ENCODE assay signal across 20 cellular contexts in genomic region chr4:108144451-108144850, GRCh38. TPM values are rescaled to one million over a fixed set of nuclear protein-coding genes. Genes with fewer than 3 reads are reported as not detected.
DNase-seq lines count a peak whose midpoint lies in the region; ATAC-seq, FAIRE-seq and TF ChIP-seq lines count a peak whose summit lies in the region.
"Had no signal": no experiment of that assay in that cellular context is flagged by ENCODE, and none has a peak within 500 bp of the region (broad histone marks: within the 10 kb centered on the region; RNA-seq: fewer than 3 reads in every experiment).

No MANE protein-coding gene starts in this region.

- DNase-seq in GM23338 (ENCODE audit: low spot score) (no peak), erythroblast (lab: John Stamatoyannopoulos, UW) (peak; percentile 4 to 7), pancreas (no peak), GM03348 (ENCODE audit: low spot score) (no peak), OCI-M2 (lab: John Stamatoyannopoulos, UW; ENCODE audit: unreplicated experiment) (no peak)
- peak; percentile 66 for DNase-seq in activated CD4-positive, alpha-beta memory T cell treated with anti-CD3 and anti-CD28 coated beads for 36 hours
- DNase-seq: amniotic stem cell, colonic mucosa, H7, KBM-7, kidney, midbrain, NCI-H1436 treated with DMSO at 0.1 percent for 48 hours, NCI-H446 treated with DMSO at 0.1 percent for 48 hours, Peyer's patch, testis had no signal

- no peaks in the 10 kb centered on the region for H3K79me2 ChIP-seq in GM23338 (replicated peaks; ENCODE audit: insufficient read depth)

- no peaks in the 10 kb centered on the region for H3K9me2 ChIP-seq in GM23338 (ENCODE audit: insufficient read depth)

- no peak overlapping the region for H3K4me3 Mint-ChIP-seq in GM23338
- H3K4me3 Mint-ChIP-seq in activated CD4-positive, alpha-beta memory T cell treated with anti-CD3 and anti-CD28 coated beads for 36 hours = peak overlapping the region; percentile 28

- H3F3A ChIP-seq in GM23338 (replicated peaks; ENCODE audit: low read depth) = no peaks in the 10 kb centered on the region

- WGBS in pancreas, 2 donors = 59 to 62% methylated on average over 3 of the region's 3 CpGs

- H3K27ac ChIP-seq in BLaER1 treated with 17β-estradiol and CSF1 and Interleukin-3, amounts not matched to agents 10 nM and 100 nM = peak overlapping the region in 1 of 11 experiments; percentile 10; a peak in 1 of 22 replicates
- H3K27ac ChIP-seq in GM23338 (ENCODE audit: low read depth) = no peak overlapping the region
- H3K27ac ChIP-seq in pancreas = no peak overlapping the region
- H3K27ac ChIP-seq: colonic mucosa, epithelial cell of prostate, Peyer's patch, skin epidermis, testis had no signal

- peaks cover 0 to 96% (median 36%) of the 10 kb centered on the region in 11 experiments; a peak in 11 of 22 replicates for H4K20me1 ChIP-seq in BLaER1 treated with 17β-estradiol and CSF1 and Interleukin-3, amounts not matched to agents 10 nM and 100 nM
- no peaks in the 10 kb centered on the region for H4K20me1 ChIP-seq in GM23338 (replicated peaks; ENCODE audit: insufficient read depth)

- no peak for FAIRE-seq in pancreas (lab: Jason Lieb, UNC)
- FAIRE-seq: kidney had no signal

- H2AFZ ChIP-seq in GM23338 = no peak overlapping the region

- no peak overlapping the region for H3K27ac Mint-ChIP-seq in GM23338
- H3K27ac Mint-ChIP-seq in activated CD4-positive, alpha-beta memory T cell treated with anti-CD3 and anti-CD28 coated beads for 36 hours = peak overlapping the region; percentile 68

- POLR2A ChIA-PET in activated CD4-positive, alpha-beta memory T cell treated with anti-CD3 and anti-CD28 coated beads for 36 hours (lab: Charles Lee) = interaction anchor here (0.8 kb wide), 1 partner anchor 24 kb away, joined by 4 read pairs; no protein-coding TSS in a partner anchor

- H3K27me3 Mint-ChIP-seq in GM23338 (ENCODE audit: insufficient read depth, low read depth, poor library complexity) = peaks cover 3% of the 10 kb centered on the region
- no peaks in the 10 kb centered on the region for H3K27me3 Mint-ChIP-seq in activated CD4-positive, alpha-beta memory T cell treated with anti-CD3 and anti-CD28 coated beads for 36 hours

- CTCF ChIA-PET in activated CD4-positive, alpha-beta memory T cell treated with anti-CD3 and anti-CD28 coated beads for 36 hours (lab: Charles Lee) = interaction anchor here (0.7 to 1.5 kb wide), 3 partner anchors 12 to 126 kb away, joined by 3 read pairs; no protein-coding TSS in a partner anchor

- no peak for ATAC-seq in GM23338
- no peak for ATAC-seq in pancreas
- ATAC-seq in HG03025 (IDR thresholded peaks at IDR 0.05; ENCODE audit: low FRiP score, unreplicated experiment) = no peak

- H3K4me2 ChIP-seq in BLaER1 treated with 17β-estradiol and CSF1 and Interleukin-3, amounts not matched to agents 10 nM and 100 nM = peak overlapping the region in 8 of 11 experiments; percentile 13 to 59 (median 39); a peak in 15 of 22 replicates
- 0 out of 2 replicates have a peak overlapping the region, but pooled peaks have one; percentile 44 for H3K4me2 ChIP-seq in GM23338

- H3K4me1 ChIP-seq in BLaER1 treated with 17β-estradiol and CSF1 and Interleukin-3, amounts not matched to agents 10 nM and 100 nM = peaks cover 38 to 94% (median 73%) of the 10 kb centered on the region in 10 experiments
- H3K4me1 ChIP-seq in GM23338 (ENCODE audit: insufficient read depth) = peaks cover 42% of the 10 kb centered on the region
- H3K4me1 ChIP-seq in pancreas = no peaks in the 10 kb centered on the region
- H3K4me1 ChIP-seq: colonic mucosa, Peyer's patch, testis had no signal

- no peak for TF ChIP-seq CTCF in GM23338 (conservative IDR thresholded peaks at IDR 0.05; ENCODE audit: low read depth in 2 of 2)
- TF ChIP-seq CTCF in pancreas (IDR thresholded peaks at IDR 0.05) = no peak

- no peak overlapping the region for H3K4me3 ChIP-seq in BLaER1 treated with 17β-estradiol and CSF1 and Interleukin-3, amounts not matched to agents 10 nM and 100 nM
- H3K4me3 ChIP-seq in GM23338 (no peak overlapping the region), pancreas (no peak overlapping the region)
- H3K4me3 ChIP-seq: colonic mucosa, Peyer's patch, skin epidermis, testis had no signal

- no peaks in the 10 kb centered on the region for H3K36me3 Mint-ChIP-seq in GM23338 (ENCODE audit: low read depth)
- peaks cover 12% of the 10 kb centered on the region for H3K36me3 Mint-ChIP-seq in activated CD4-positive, alpha-beta memory T cell treated with anti-CD3 and anti-CD28 coated beads for 36 hours

- H3K9ac ChIP-seq in BLaER1 treated with 17β-estradiol and CSF1 and Interleukin-3, amounts not matched to agents 10 nM and 100 nM = no peak overlapping the region

- H3K9me3 ChIP-seq in BLaER1 treated with 17β-estradiol and CSF1 and Interleukin-3, amounts not matched to agents 10 nM and 100 nM (replicated peaks in 1 of 11) = no peaks in the 10 kb centered on the region
- H3K9me3 ChIP-seq in pancreas = no peaks in the 10 kb centered on the region
- H3K9me3 ChIP-seq: colonic mucosa, Peyer's patch, testis had no signal

- peaks cover 8 to 56% (median 45%) of the 10 kb centered on the region in 11 experiments for H3K27me3 ChIP-seq in BLaER1 treated with 17β-estradiol and CSF1 and Interleukin-3, amounts not matched to agents 10 nM and 100 nM
- peaks cover 25% of the 10 kb centered on the region; the same call in 1 of the 2 replicates for H3K27me3 ChIP-seq in GM23338 (ENCODE audit: insufficient read depth)
- H3K27me3 ChIP-seq in pancreas = no peaks in the 10 kb centered on the region
- H3K27me3 ChIP-seq: colonic mucosa, Peyer's patch, testis had no signal

- intact Hi-C loops in activated CD4-positive, alpha-beta memory T cell treated with anti-CD3 and anti-CD28 coated beads for 36 hours (cut with micrococcal nuclease) = loop anchor here (1.0 kb wide), 1 partner anchor 19 kb away; no protein-coding TSS in a partner anchor
- intact Hi-C loops in pancreas (cut with DNase I) = no loop called here

- H3K9me3 Mint-ChIP-seq in GM23338 = no peaks in the 10 kb centered on the region
- no peaks in the 10 kb centered on the region for H3K9me3 Mint-ChIP-seq in activated CD4-positive, alpha-beta memory T cell treated with anti-CD3 and anti-CD28 coated beads for 36 hours

- no peak for TF ChIP-seq POLR2A in erythroblast (IDR thresholded peaks at IDR 0.05; ENCODE audit: low read length)

- H3K36me3 ChIP-seq in BLaER1 treated with 17β-estradiol and CSF1 and Interleukin-3, amounts not matched to agents 10 nM and 100 nM = peaks cover 0 to 86% (median 21%) of the 10 kb centered on the region in 11 experiments; a peak in 10 of 22 replicates
- H3K36me3 ChIP-seq in GM23338 (ENCODE audit: insufficient read depth) = no peaks in the 10 kb centered on the region
- no peaks in the 10 kb centered on the region for H3K36me3 ChIP-seq in pancreas
- H3K36me3 ChIP-seq: colonic mucosa, Peyer's patch had no signal

- peaks cover 46% of the 10 kb centered on the region for H3K4me1 Mint-ChIP-seq in GM23338
- H3K4me1 Mint-ChIP-seq in activated CD4-positive, alpha-beta memory T cell treated with anti-CD3 and anti-CD28 coated beads for 36 hours (ENCODE audit: low read depth) = peaks cover 93% of the 10 kb centered on the region

RNA-seq across cellular contexts. Expression of gene LEF1, which starts 24.3 kb away (rescaled TPM):
- total RNA-seq in GM23338 (2014; rRNA removed; shearing (Covaris generic)) = 0.23 and 0.73 TPM in 2 replicates
- polyA plus RNA-seq in GM23338 (2016; fragmentation: Nextera tagmentation; extraction: Ambion mirVana) (0.50 and 1.0 TPM in 2 replicates), pancreas (under 1 TPM; 0.61 to 0.73 TPM)
- total RNA-seq in activated CD4-positive, alpha-beta memory T cell treated with anti-CD3 and anti-CD28 coated beads for 36 hours = 100 to 1,000 TPM; 111 to 122 TPM
- total RNA-seq in pancreas = 1 to 10 TPM in 3 of 6 donors, under 1 TPM in 3; 0.28 to 3.5 (median 1.1) TPM

Comparison
In these comparisons a context has a peak if more than half of its experiments do, and no peak if none do; other contexts are left out.
1. DNase-seq: peak in activated CD4-positive, alpha-beta memory T cell treated with anti-CD3 and anti-CD28 coated beads for 36 hours (single experiment) and erythroblast (2 of 2); none in GM23338 (single experiment), pancreas (0 of 6), GM03348 (single experiment) and OCI-M2 (single experiment).
2. RNA of gene LEF1, which starts 24.3 kb away (total RNA-seq): 111 to 122 TPM in activated CD4-positive, alpha-beta memory T cell treated with anti-CD3 and anti-CD28 coated beads for 36 hours; 0.28 to 3.5 TPM in pancreas and 0.23 to 0.73 TPM in GM23338; every median in the first group is over 10 times any median in the second.